ENCODE assay signal across 28 cellular contexts in genomic region chr2:134855709-134856108, GRCh38. TPM values are rescaled to one million over a fixed set of nuclear protein-coding genes. Genes with fewer than 3 reads are reported as not detected.
A peak's percentile ranks its signal among the peaks of the same experiment; 100 is the strongest.
DNase-seq lines count a peak whose midpoint lies in the region; ATAC-seq and TF ChIP-seq lines count a peak whose summit lies in the region.
"Had no signal": no experiment of that assay in that cellular context is flagged by ENCODE, and none has a peak within 500 bp of the region (broad histone marks: within the 10 kb centered on the region; RNA-seq: fewer than 3 reads in every experiment).

No MANE protein-coding gene starts in this region.

- peak; percentile 15 for DNase-seq in DMS53 (lab: John Stamatoyannopoulos, UW)
- DNase-seq in DMS53 treated with DMSO at 0.1 percent for 48 hours (lab: John Stamatoyannopoulos, UW; ENCODE audit: unreplicated experiment), result no peak
- no peak for DNase-seq in HFFc6
- no peak for DNase-seq in epithelial cell of esophagus (ENCODE audit: low read depth)
- no peak for DNase-seq in right lobe of liver
- DNase-seq in central memory CD4-positive, alpha-beta T cell, result no peak
- DNase-seq in activated CD4-positive, alpha-beta T cell treated with anti-CD3 and anti-CD28 coated beads, Interleukin-2, amount 10 ng/mL, durations not matched to agents 7 days and 5 days, result no peak
- DNase-seq: Calu3; GF-D8; GOT3; MV-4-11; NCI-H1105 treated with DMSO at 0.1 percent for 48 hours; NCI-H146; NCI-H1930; NCI-H2107; NCI-H524; NCI-H748 treated with DMSO at 0.1 percent for 48 hours; NK-92 treated with Interleukin-12 subunit alpha and Interleukin-12 subunit beta, amount 100 ng/mL, for 24 hours; PC-9; SJCRH30 had no signal

- CTCF ChIA-PET in activated CD4-positive, alpha-beta T cell treated with anti-CD3 and anti-CD28 coated beads, Interleukin-2, amount 10 ng/mL, durations not matched to agents 7 days and 5 days (lab: Charles Lee), result no interaction called here

- H3K4me1 ChIP-seq in right lobe of liver, result peaks cover 0 to 19% (median 8%) of the 10 kb centered on the region in 4 donors
- H3K4me1 ChIP-seq: HAP-1, SJCRH30 had no signal

- peak in 3 of 4 donors; percentile 22 to 33 (median 30) for ATAC-seq in right lobe of liver
- no peak for ATAC-seq in activated T-helper 17 cell treated with anti-CD3 and anti-CD28 coated beads, Interleukin-2, amount 50 U/mL, for 72 hours (replicated peaks)
- ATAC-seq: Right ventricle myocardium inferior, SK-N-SH treated with all-trans-retinoic acid at 6 μM for 48 hours had no signal

- H3K9me3 ChIP-seq in right lobe of liver, result no peaks in the 10 kb centered on the region
- H3K9me3 ChIP-seq: HAP-1, SJCRH30 had no signal

- peaks cover 6% of the 10 kb centered on the region for H3K4me1 Mint-ChIP-seq in HFFc6 (ENCODE audit: low read depth)
- no peaks in the 10 kb centered on the region for H3K4me1 Mint-ChIP-seq in activated T-helper 17 cell treated with anti-CD3 and anti-CD28 coated beads, Interleukin-2, amount 50 U/mL, for 72 hours
- H3K4me1 Mint-ChIP-seq in activated CD4-positive, alpha-beta T cell treated with anti-CD3 and anti-CD28 coated beads, Interleukin-2, amount 10 ng/mL, durations not matched to agents 7 days and 5 days, result no peaks in the 10 kb centered on the region

- intact Hi-C loops in right lobe of liver (cut with DNase I), result no loop called here

- H3K36me3 ChIP-seq in right lobe of liver, result peaks cover 0 to 26% (median 8%) of the 10 kb centered on the region in 4 donors
- H3K36me3 ChIP-seq: HAP-1, SJCRH30 had no signal

- H3K27me3 ChIP-seq in right lobe of liver, result no peaks in the 10 kb centered on the region
- H3K27me3 ChIP-seq: SJCRH30 had no signal

- TF ChIP-seq CTCF in HFFc6 (IDR thresholded peaks at IDR 0.05) (peak; percentile 10; the same call in 1 of the 2 replicates), epithelial cell of esophagus (IDR thresholded peaks at IDR 0.05; ENCODE audit: insufficient read depth, low read depth, low read length, missing control alignments) (peak; percentile 8), right lobe of liver (IDR thresholded peaks at IDR 0.05) (no peak)

- H3K9me3 Mint-ChIP-seq in HFFc6, result no peaks in the 10 kb centered on the region
- no peaks in the 10 kb centered on the region for H3K9me3 Mint-ChIP-seq in activated T-helper 17 cell treated with anti-CD3 and anti-CD28 coated beads, Interleukin-2, amount 50 U/mL, for 72 hours
- no peaks in the 10 kb centered on the region for H3K9me3 Mint-ChIP-seq in activated CD4-positive, alpha-beta T cell treated with anti-CD3 and anti-CD28 coated beads, Interleukin-2, amount 10 ng/mL, durations not matched to agents 7 days and 5 days

- POLR2A ChIA-PET in activated CD4-positive, alpha-beta T cell treated with anti-CD3 and anti-CD28 coated beads, Interleukin-2, amount 10 ng/mL, durations not matched to agents 7 days and 5 days (lab: Charles Lee), result no interaction called here

- H3K36me3 Mint-ChIP-seq in HFFc6 (ENCODE audit: low read depth), result no peaks in the 10 kb centered on the region
- H3K36me3 Mint-ChIP-seq in activated T-helper 17 cell treated with anti-CD3 and anti-CD28 coated beads, Interleukin-2, amount 50 U/mL, for 72 hours (ENCODE audit: low read depth), result no peaks in the 10 kb centered on the region
- no peaks in the 10 kb centered on the region for H3K36me3 Mint-ChIP-seq in activated CD4-positive, alpha-beta T cell treated with anti-CD3 and anti-CD28 coated beads, Interleukin-2, amount 10 ng/mL, durations not matched to agents 7 days and 5 days (ENCODE audit: low read depth)

- no peak overlapping the region for H3K27ac ChIP-seq in right lobe of liver
- H3K27ac ChIP-seq: PC-9, SJCRH30 had no signal

- peak; percentile 1 for TF ChIP-seq POLR2A in right lobe of liver (IDR thresholded peaks at IDR 0.05)

- H3K27ac Mint-ChIP-seq in HFFc6, result no peak overlapping the region
- no peak overlapping the region for H3K27ac Mint-ChIP-seq in activated T-helper 17 cell treated with anti-CD3 and anti-CD28 coated beads, Interleukin-2, amount 50 U/mL, for 72 hours
- no peak overlapping the region for H3K27ac Mint-ChIP-seq in activated CD4-positive, alpha-beta T cell treated with anti-CD3 and anti-CD28 coated beads, Interleukin-2, amount 10 ng/mL, durations not matched to agents 7 days and 5 days

- peaks cover 9% of the 10 kb centered on the region for H3K27me3 Mint-ChIP-seq in HFFc6 (ENCODE audit: insufficient read depth)
- peaks cover 7% of the 10 kb centered on the region for H3K27me3 Mint-ChIP-seq in activated T-helper 17 cell treated with anti-CD3 and anti-CD28 coated beads, Interleukin-2, amount 50 U/mL, for 72 hours
- H3K27me3 Mint-ChIP-seq in activated CD4-positive, alpha-beta T cell treated with anti-CD3 and anti-CD28 coated beads, Interleukin-2, amount 10 ng/mL, durations not matched to agents 7 days and 5 days, result peaks cover 6% of the 10 kb centered on the region

- no peak overlapping the region for H3K4me3 Mint-ChIP-seq in HFFc6
- H3K4me3 Mint-ChIP-seq in activated T-helper 17 cell treated with anti-CD3 and anti-CD28 coated beads, Interleukin-2, amount 50 U/mL, for 72 hours, result no peak overlapping the region
- no peak overlapping the region for H3K4me3 Mint-ChIP-seq in activated CD4-positive, alpha-beta T cell treated with anti-CD3 and anti-CD28 coated beads, Interleukin-2, amount 10 ng/mL, durations not matched to agents 7 days and 5 days

- H3K4me3 ChIP-seq in epithelial cell of esophagus (ENCODE audit: low read length), result no peak overlapping the region
- no peak overlapping the region for H3K4me3 ChIP-seq in right lobe of liver
- H3K4me3 ChIP-seq: HAP-1, PC-9, SJCRH30 had no signal

RNA-seq across cellular contexts. Expression of gene ACMSD, which starts 17.3 kb away (rescaled TPM):
- not detected for total RNA-seq in HFFc6 (2021; fragmentation: NEBNext Ultra II Directional; extraction: Animal tissue kit (Norgen Biotek cat#: 25700))
- 100 to 1,000 TPM in 2 of 6 experiments, 10 to 100 TPM in 4; 38.3 to 145 (median 87.0) TPM for total RNA-seq in right lobe of liver
- not detected for total RNA-seq in activated T-helper 17 cell treated with anti-CD3 and anti-CD28 coated beads, Interleukin-2, amount 50 U/mL, for 72 hours
- total RNA-seq in activated CD4-positive, alpha-beta T cell treated with anti-CD3 and anti-CD28 coated beads, Interleukin-2, amount 10 ng/mL, durations not matched to agents 7 days and 5 days, result not detected
- total RNA-seq: A172, Calu3, LHCN-M2, MCF 10A, PC-9, Right ventricle myocardium inferior, RPMI7951, SJCRH30 had no signal

Comparison
In these comparisons a context has a peak if more than half of its experiments do, and no peak if none do; other contexts are left out.
1. CTCF ChIP-seq: peak in HFFc6 (single experiment) and epithelial cell of esophagus (single experiment); none in right lobe of liver (0 of 4).
2. RNA of gene ACMSD, which starts 17.3 kb away (total RNA-seq): 38.3 to 145 TPM in right lobe of liver; not detected in HFFc6, not detected in activated T-helper 17 cell treated with anti-CD3 and anti-CD28 coated beads, Interleukin-2, amount 50 U/mL, for 72 hours and not detected in activated CD4-positive, alpha-beta T cell treated with anti-CD3 and anti-CD28 coated beads, Interleukin-2, amount 10 ng/mL, durations not matched to agents 7 days and 5 days; every median in the first group is over 10 times any median in the second.